12 cellular contexts compared by ENCODE assay signal in the genomic region with DNA sequence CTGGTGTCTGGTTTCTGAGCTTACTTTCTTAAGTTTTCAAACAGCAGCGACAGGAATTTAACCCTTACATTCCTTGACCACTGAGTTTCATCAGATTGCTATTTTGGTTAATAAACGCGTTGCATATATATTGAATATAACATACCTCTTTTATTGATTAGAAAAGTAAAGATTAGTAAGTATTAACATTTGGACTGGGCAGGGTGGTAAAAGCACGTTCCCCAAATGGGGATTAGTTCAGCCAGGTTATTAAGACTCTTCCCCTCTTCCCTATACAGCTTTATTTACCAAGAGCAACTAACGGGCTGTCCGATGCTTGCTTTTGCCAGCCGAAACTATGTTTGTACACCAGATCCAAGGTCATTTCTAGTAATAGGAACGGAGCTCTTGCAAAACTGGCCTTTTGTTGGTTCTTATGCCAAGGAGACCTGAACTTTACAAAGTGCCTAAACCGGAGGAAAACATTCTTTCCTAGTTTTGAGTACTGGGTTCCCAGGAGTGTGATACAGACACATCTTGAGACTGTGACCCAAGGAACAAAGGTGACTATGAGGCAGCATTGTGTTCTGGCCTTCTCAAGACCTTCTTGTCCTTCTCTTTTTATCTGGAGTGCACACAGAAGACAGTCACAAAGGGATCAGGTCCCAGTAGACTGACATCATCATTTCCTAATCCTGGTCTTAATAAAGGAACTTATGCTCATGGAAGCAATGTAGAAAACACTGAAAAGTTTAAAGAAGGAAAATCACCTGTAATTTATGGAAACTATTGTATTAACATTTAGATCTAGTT. TPM values are rescaled to one million over a fixed set of nuclear protein-coding genes. Genes with fewer than 3 reads are reported as not detected.
A peak's percentile ranks its signal among the peaks of the same experiment; 100 is the strongest.
DNase-seq lines count a peak whose midpoint lies in the region; ATAC-seq and TF ChIP-seq lines count a peak whose summit lies in the region.
"Had no signal": no experiment of that assay in that cellular context is flagged by ENCODE, and none has a peak within 500 bp of the region (broad histone marks: within the 10 kb centered on the region; RNA-seq: fewer than 3 reads in every experiment).

No MANE protein-coding gene starts in this region.

- H3K27me3 ChIP-seq in CD4-positive, alpha-beta T cell (ENCODE audit: control insufficient read depth, insufficient read depth, low read length), result no peaks in the 10 kb centered on the region
- no peaks in the 10 kb centered on the region for H3K27me3 ChIP-seq in HL-60 (ENCODE audit: insufficient read depth, poor library complexity, severe bottlenecking)
- H3K27me3 ChIP-seq in adipocyte (replicated peaks; ENCODE audit: control insufficient read depth, insufficient read depth, low read length), result no peaks in the 10 kb centered on the region
- no peaks in the 10 kb centered on the region for H3K27me3 ChIP-seq in naive thymus-derived CD4-positive, alpha-beta T cell (ENCODE audit: control insufficient read depth in 2 of 2, insufficient read depth in 2 of 2, low read length in 2 of 2)
- H3K27me3 ChIP-seq: esophagus squamous epithelium had no signal

- no peaks in the 10 kb centered on the region for H3K9me3 Mint-ChIP-seq in CD4-positive, alpha-beta T cell
- no peaks in the 10 kb centered on the region for H3K9me3 Mint-ChIP-seq in naive thymus-derived CD4-positive, alpha-beta T cell

- ATAC-seq in CD4-positive, alpha-beta T cell (ENCODE audit: poor library complexity), result no peak
- ATAC-seq in naive thymus-derived CD4-positive, alpha-beta T cell, result no peak
- no peak for ATAC-seq in GM21825 (IDR thresholded peaks at IDR 0.05; ENCODE audit: unreplicated experiment)
- ATAC-seq in GM21447 (IDR thresholded peaks at IDR 0.05; ENCODE audit: unreplicated experiment), result no peak
- no peak for ATAC-seq in GM19351 (IDR thresholded peaks at IDR 0.05; ENCODE audit: unreplicated experiment)
- ATAC-seq in T-helper 17 cell, result no peak
- ATAC-seq: left colon had no signal

- POLR2A ChIA-PET in CD4-positive, alpha-beta T cell (lab: Charles Lee), result interaction anchor here (1.2 to 4.5 kb wide), 3 partner anchors 13 to 29 kb away, joined by 4 to 45 read pairs (median 4); a partner anchor contains a TSS
- POLR2A ChIA-PET in naive thymus-derived CD4-positive, alpha-beta T cell (lab: Charles Lee), result no interaction called here

- peak overlapping the region; percentile 96 for H3K4me3 Mint-ChIP-seq in CD4-positive, alpha-beta T cell
- H3K4me3 Mint-ChIP-seq in naive thymus-derived CD4-positive, alpha-beta T cell, result peak overlapping the region in 7 of 10 donors; percentile 17 to 99 (median 90)
- H3K4me3 Mint-ChIP-seq in T-helper 17 cell, result no peak overlapping the region

- intact Hi-C loops in CD4-positive, alpha-beta T cell (cut with DNase I, micrococcal nuclease), result loop anchor here in 1 of 2 experiments (10.0 kb wide), 1 partner anchor 223 kb away; a partner anchor contains a TSS
- intact Hi-C loops in naive thymus-derived CD4-positive, alpha-beta T cell (cut with micrococcal nuclease), result no loop called here

- H3K27ac Mint-ChIP-seq in CD4-positive, alpha-beta T cell, result no peak overlapping the region
- H3K27ac Mint-ChIP-seq in naive thymus-derived CD4-positive, alpha-beta T cell, result peak overlapping the region in 1 of 9 donors; percentile 57
- no peak overlapping the region for H3K27ac Mint-ChIP-seq in T-helper 17 cell

- no peak overlapping the region for H3K27ac ChIP-seq in CD4-positive, alpha-beta T cell (ENCODE audit: low read depth, low read length)
- no peak overlapping the region for H3K27ac ChIP-seq in HL-60 (replicated peaks)
- no peak overlapping the region for H3K27ac ChIP-seq in naive thymus-derived CD4-positive, alpha-beta T cell (ENCODE audit: low read depth, low read length)
- H3K27ac ChIP-seq: esophagus squamous epithelium, RWPE1 had no signal

- peak overlapping the region; percentile 85 for H3K4me3 ChIP-seq in HL-60 (replicated peaks; ENCODE audit: insufficient read depth, low read length)
- peak overlapping the region; percentile 91 for H3K4me3 ChIP-seq in adipocyte (ENCODE audit: low read length)
- no peak overlapping the region for H3K4me3 ChIP-seq in naive thymus-derived CD4-positive, alpha-beta T cell (ENCODE audit: low read length)

- H3K4me1 ChIP-seq in adipocyte (ENCODE audit: control insufficient read depth, insufficient read depth, low read length), result peaks cover 41% of the 10 kb centered on the region
- peaks cover 22 to 26% of the 10 kb centered on the region in 2 donors for H3K4me1 ChIP-seq in naive thymus-derived CD4-positive, alpha-beta T cell (ENCODE audit: control insufficient read depth in 2 of 2, insufficient read depth in 2 of 2, low read length in 2 of 2)

- H3K9me3 ChIP-seq in CD4-positive, alpha-beta T cell (ENCODE audit: control insufficient read depth, low read length), result no peaks in the 10 kb centered on the region
- H3K9me3 ChIP-seq in adipocyte (ENCODE audit: control insufficient read depth, low read length), result no peaks in the 10 kb centered on the region
- H3K9me3 ChIP-seq in naive thymus-derived CD4-positive, alpha-beta T cell (ENCODE audit: control insufficient read depth in 2 of 3, low read length in 3 of 3), result no peaks in the 10 kb centered on the region
- H3K9me3 ChIP-seq in T-helper 17 cell (ENCODE audit: control insufficient read depth, low read length, poor library complexity, severe bottlenecking), result no peaks in the 10 kb centered on the region
- H3K9me3 ChIP-seq: esophagus squamous epithelium had no signal

- H3K36me3 ChIP-seq in adipocyte (ENCODE audit: control insufficient read depth, insufficient read depth, low read length, severe bottlenecking), result no peaks in the 10 kb centered on the region
- peaks cover 0 to 5% (median 0%) of the 10 kb centered on the region in 3 experiments for H3K36me3 ChIP-seq in naive thymus-derived CD4-positive, alpha-beta T cell (ENCODE audit: control insufficient read depth in 2 of 3, insufficient read depth in 3 of 3, low read length in 3 of 3)
- H3K36me3 ChIP-seq: esophagus squamous epithelium had no signal

- peaks cover 16% of the 10 kb centered on the region for H3K36me3 Mint-ChIP-seq in CD4-positive, alpha-beta T cell (ENCODE audit: low read depth)
- H3K36me3 Mint-ChIP-seq in naive thymus-derived CD4-positive, alpha-beta T cell, result peaks cover 0 to 6% (median 3%) of the 10 kb centered on the region in 5 donors
- H3K36me3 Mint-ChIP-seq in T-helper 17 cell (ENCODE audit: low read depth), result no peaks in the 10 kb centered on the region

- peak overlapping the region; percentile 9 for H3K9ac ChIP-seq in adipocyte (ENCODE audit: low read length)

- TF ChIP-seq CTCF in CD4-positive, alpha-beta T cell (IDR thresholded peaks at IDR 0.05), result no peak
- TF ChIP-seq CTCF in HL-60 (IDR thresholded peaks at IDR 0.05; ENCODE audit: insufficient read depth, low read length), result no peak

- peaks cover 77% of the 10 kb centered on the region for H3K4me1 Mint-ChIP-seq in CD4-positive, alpha-beta T cell (ENCODE audit: low read depth)
- H3K4me1 Mint-ChIP-seq in naive thymus-derived CD4-positive, alpha-beta T cell, result peaks cover 30 to 87% (median 79%) of the 10 kb centered on the region in 7 donors
- peaks cover 40% of the 10 kb centered on the region for H3K4me1 Mint-ChIP-seq in T-helper 17 cell

- no peaks in the 10 kb centered on the region for H3K27me3 Mint-ChIP-seq in CD4-positive, alpha-beta T cell
- H3K27me3 Mint-ChIP-seq in naive thymus-derived CD4-positive, alpha-beta T cell, result no peaks in the 10 kb centered on the region
- H3K27me3 Mint-ChIP-seq in T-helper 17 cell, result no peaks in the 10 kb centered on the region

- no peak for DNase-seq in CD4-positive, alpha-beta T cell
- no peak for DNase-seq in HL-60 (ENCODE audit: low read depth in 1 of 2, low spot score in 1 of 2)
- no peak for DNase-seq in adipocyte (ENCODE audit: low read depth)
- DNase-seq in naive thymus-derived CD4-positive, alpha-beta T cell, result no peak
- no peak for DNase-seq in T-helper 17 cell
- DNase-seq: DMS153, esophagus squamous epithelium, left colon had no signal

- CTCF ChIA-PET in CD4-positive, alpha-beta T cell (lab: Charles Lee), result interaction anchor here (1.3 to 2.3 kb wide), 3 partner anchors 10 to 95 kb away, joined by 3 to 7 read pairs (median 3); a partner anchor contains a TSS
- CTCF ChIA-PET in naive thymus-derived CD4-positive, alpha-beta T cell (lab: Charles Lee), result interaction anchor here (1.2 kb wide), 2 partner anchors 9 to 95 kb away, joined by 3 to 4 read pairs; no protein-coding TSS in a partner anchor

RNA-seq across cellular contexts. Expression of a gene that starts 2.6 kb away (rescaled TPM):
- total RNA-seq in CD4-positive, alpha-beta T cell, result 10 to 100 TPM; 11.3 to 11.9 TPM
- total RNA-seq in naive thymus-derived CD4-positive, alpha-beta T cell, result 10 to 100 TPM; 12.3 to 31.6 (median 19.8) TPM
- polyA plus RNA-seq in naive thymus-derived CD4-positive, alpha-beta T cell, result 10 to 100 TPM; 55.2 to 56.9 TPM
- total RNA-seq in T-helper 17 cell, result 10 to 100 TPM; 14.8 to 17.7 TPM

RNA-seq across cellular contexts. Expression of a gene that starts 21.0 kb away (rescaled TPM):
- total RNA-seq in CD4-positive, alpha-beta T cell, result 10 to 100 TPM; 29.4 to 31.4 TPM
- total RNA-seq in naive thymus-derived CD4-positive, alpha-beta T cell, result 10 to 100 TPM; 46.7 to 83.9 (median 52.5) TPM
- 1 to 10 TPM; 6.8 to 7.0 TPM for polyA plus RNA-seq in naive thymus-derived CD4-positive, alpha-beta T cell
- 10 to 100 TPM; 59.6 to 64.8 TPM for total RNA-seq in T-helper 17 cell
